22 cellular contexts compared by ENCODE assay signal in the genomic region with DNA sequence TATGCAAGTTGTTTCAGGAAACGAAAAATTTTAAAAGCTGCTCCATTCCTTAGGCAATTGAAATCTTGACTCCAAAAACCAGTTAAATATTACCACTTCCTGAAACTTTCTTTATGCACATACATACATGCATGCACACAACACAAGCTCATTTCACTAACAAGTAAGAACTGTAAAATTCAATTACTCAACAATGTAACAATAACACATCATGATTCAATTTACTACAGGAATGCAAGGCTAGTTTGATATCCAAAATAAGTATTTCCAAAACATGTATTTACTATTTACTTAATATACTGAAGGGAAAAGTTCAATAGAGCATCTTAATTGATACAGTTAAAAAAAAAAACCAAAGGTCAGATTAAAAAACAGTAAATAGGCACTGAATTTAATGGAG.
"Had no signal": no experiment of that assay in that cellular context is flagged by ENCODE, and none has a peak within 500 bp of the region (broad histone marks: within the 10 kb centered on the region; RNA-seq: fewer than 3 reads in every experiment).

No MANE protein-coding gene starts in this region.

- H3K27ac Mint-ChIP-seq: activated naive CD8-positive, alpha-beta T cell treated with anti-CD3 and anti-CD28 coated beads, Interleukin-2, amount 10 ng/mL, durations not matched to agents 7 days and 5 days; nephron; stimulated activated naive CD8-positive, alpha-beta T cell treated with anti-CD3 and anti-CD28 coated beads, Interleukin-15, Interleukin-2, amounts not matched to agents 100 ng/mL and 50 ng/mL, for 24 hours had no signal

- H3K4me1 Mint-ChIP-seq: nephron had no signal

- H3K4me3 Mint-ChIP-seq: activated naive CD8-positive, alpha-beta T cell treated with anti-CD3 and anti-CD28 coated beads, Interleukin-2, amount 10 ng/mL, durations not matched to agents 7 days and 5 days; central memory CD8-positive, alpha-beta T cell; nephron; stimulated activated naive CD8-positive, alpha-beta T cell treated with anti-CD3 and anti-CD28 coated beads, Interleukin-15, Interleukin-2, amounts not matched to agents 100 ng/mL and 50 ng/mL, for 24 hours had no signal

- H3K27me3 Mint-ChIP-seq: activated naive CD8-positive, alpha-beta T cell treated with anti-CD3 and anti-CD28 coated beads, Interleukin-2, amount 10 ng/mL, durations not matched to agents 7 days and 5 days; central memory CD8-positive, alpha-beta T cell; stimulated activated naive CD8-positive, alpha-beta T cell treated with anti-CD3 and anti-CD28 coated beads, Interleukin-15, Interleukin-2, amounts not matched to agents 100 ng/mL and 50 ng/mL, for 24 hours had no signal

- H3K4me3 ChIP-seq: heart left ventricle, lower lobe of right lung, right atrium auricular region, skin epidermis, testis, upper lobe of left lung had no signal

- H3K27ac ChIP-seq: brain microvascular endothelial cell, heart left ventricle, lower lobe of right lung, right atrium auricular region, skin epidermis, testis, upper lobe of left lung had no signal

- DNase-seq: activated CD4-positive, alpha-beta T cell treated with anti-CD3 and anti-CD28 coated beads, Interleukin-2, amount 50 U/mL, for 4 hours; activated CD8-positive, alpha-beta memory T cell treated with anti-CD3 and anti-CD28 coated beads, Interleukin-2, amount 50 U/mL, for 4 hours; activated gamma-delta T cell treated with Interleukin-2 at 50 U/mL for 16 hours; activated naive CD8-positive, alpha-beta T cell treated with anti-CD3 and anti-CD28 coated beads, Interleukin-2, amount 10 ng/mL, durations not matched to agents 7 days and 5 days; anterior cingulate cortex; brain microvascular endothelial cell; cortex of kidney; effector CD4-positive, alpha-beta T cell; heart left ventricle; left colon; lower lobe of right lung; nucleus accumbens; stimulated activated CD4-positive, alpha-beta T cell treated with anti-CD3 and anti-CD28 coated beads, Interleukin-4, amount 100 ng/mL, for 4 hours; stimulated activated CD8-positive, alpha-beta memory T cell treated with anti-CD3 and anti-CD28 coated beads, Interleukin-4, amount 100 ng/mL, for 48 hours; SW 1271; testis; upper lobe of left lung had no signal

- H3K27me3 ChIP-seq: brain microvascular endothelial cell, heart left ventricle, right atrium auricular region, testis, upper lobe of left lung had no signal

- H3K4me1 ChIP-seq: lower lobe of right lung, testis had no signal

- H3K9me3 ChIP-seq: testis had no signal
